In the genomic region with DNA sequence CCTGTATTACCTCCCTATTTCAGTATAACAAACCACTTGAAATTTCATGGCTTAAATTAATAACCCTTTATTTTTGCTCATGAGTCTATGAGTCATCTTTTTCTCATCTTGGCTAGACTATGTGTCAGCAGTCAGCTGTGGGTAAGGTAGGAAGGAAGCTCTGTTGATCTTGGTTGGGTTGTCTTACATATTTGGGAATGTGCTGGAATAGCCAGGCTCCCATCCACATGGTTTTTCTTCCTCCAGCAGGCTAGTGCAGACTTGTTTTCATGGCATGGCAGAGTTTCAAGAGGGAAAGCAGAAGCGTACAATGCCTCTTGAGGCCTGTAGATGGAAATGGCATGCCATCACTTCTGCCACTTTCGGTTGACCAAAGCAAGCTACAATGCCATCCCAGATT, we compare ENCODE assay signal across 21 cellular contexts.
"Had no signal": no experiment of that assay in that cellular context is flagged by ENCODE, and none has a peak within 500 bp of the region (broad histone marks: within the 10 kb centered on the region; RNA-seq: fewer than 3 reads in every experiment).

No MANE protein-coding gene starts in this region.

- H3K27me3 ChIP-seq: brain microvascular endothelial cell, esophagus muscularis mucosa, ovary, spleen, thyroid gland had no signal

- H3K4me1 ChIP-seq: esophagus muscularis mucosa, left ventricle myocardium inferior, prostate gland, spleen, thyroid gland had no signal

- DNase-seq: activated B cell treated with CpG ODN at 0.5 μM for 24 hours; activated CD4-positive, alpha-beta T cell treated with anti-CD3 and anti-CD28 coated beads for 36 hours; activated CD4-positive, alpha-beta T cell treated with anti-CD3 and anti-CD28 coated beads, Interleukin-2, amount 50 U/mL, for 48 hours; activated gamma-delta T cell; activated naive CD4-positive, alpha-beta T cell treated with anti-CD3 and anti-CD28 coated beads, Interleukin-2, amount 50 U/mL, for 16 hours; activated naive CD8-positive, alpha-beta T cell treated with anti-CD3 and anti-CD28 coated beads, Interleukin-2, amount 50 U/mL, for 24 hours; brain microvascular endothelial cell; effector memory CD8-positive, alpha-beta T cell; kidney glomerular epithelial cell; left ventricle myocardium inferior; midbrain; ovary; spleen; stimulated activated CD4-positive, alpha-beta T cell treated with anti-CD3 and anti-CD28 coated beads, Interleukin-4, amount 100 ng/mL, for 1 hour; stimulated activated naive CD4-positive, alpha-beta T cell treated with Interleukin-2 at 50 U/mL for 16 hours; SW 1271; T-helper 17 cell; thyroid gland had no signal

- H3K36me3 ChIP-seq: brain microvascular endothelial cell, esophagus muscularis mucosa, left ventricle myocardium inferior, ovary, prostate gland, spleen, thyroid gland had no signal

- H3K27ac ChIP-seq: brain microvascular endothelial cell, esophagus muscularis mucosa, left ventricle myocardium inferior, ovary, prostate gland, spleen, thyroid gland had no signal

- ATAC-seq: activated CD4-positive, alpha-beta T cell treated with anti-CD3 and anti-CD28 coated beads for 36 hours; activated naive CD8-positive, alpha-beta T cell treated with anti-CD3 and anti-CD28 coated beads, Interleukin-2, amount 50 U/mL, for 24 hours; effector memory CD8-positive, alpha-beta T cell; natural killer cell treated with Interleukin-12 subunit alpha and Interleukin-12 subunit beta and Interleukin-15 and Interleukin-18, amount 100 ng/mL, for 72 hours; T-helper 17 cell had no signal

- H3K9me3 ChIP-seq: esophagus muscularis mucosa, left ventricle myocardium inferior, ovary, prostate gland, spleen, thyroid gland had no signal

- H3K4me3 ChIP-seq: esophagus muscularis mucosa, left ventricle myocardium inferior, ovary, prostate gland, spleen, thyroid gland had no signal
